In the genomic region with DNA sequence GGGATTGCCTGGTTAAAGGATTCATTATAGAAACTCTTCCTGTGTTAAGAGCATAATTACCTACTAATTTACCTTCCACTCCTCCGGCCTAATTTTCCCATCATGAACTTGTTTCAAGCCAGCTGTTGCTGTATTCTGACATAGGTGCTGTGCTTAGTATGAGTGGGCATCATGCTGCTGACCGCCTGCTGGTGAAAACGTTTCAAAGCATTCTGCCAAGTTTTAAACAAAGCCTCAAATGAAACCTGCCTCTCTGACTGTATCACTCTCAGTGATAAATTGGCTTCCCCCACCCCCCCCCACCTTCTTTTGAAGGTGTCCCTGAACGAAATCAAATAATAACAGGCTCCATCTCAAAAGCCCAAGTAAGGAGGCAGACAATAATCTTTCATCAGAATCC, we compare ENCODE assay signal across 28 cellular contexts. TPM values are rescaled to one million over a fixed set of nuclear protein-coding genes. Genes with fewer than 3 reads are reported as not detected.
DNase-seq lines count a peak whose midpoint lies in the region; ATAC-seq and TF ChIP-seq lines count a peak whose summit lies in the region.
"Had no signal": no experiment of that assay in that cellular context is flagged by ENCODE, and none has a peak within 500 bp of the region (broad histone marks: within the 10 kb centered on the region; RNA-seq: fewer than 3 reads in every experiment).

No MANE protein-coding gene starts in this region.

- intact Hi-C loops in left lung (cut with DNase I) = no loop called here

- DNase-seq in NCI-H2081 treated with DMSO at 0.1 percent for 48 hours (lab: John Stamatoyannopoulos, UW) (peak; percentile 84), NCI-H748 treated with DMSO at 0.1 percent for 48 hours (lab: John Stamatoyannopoulos, UW) (peak; percentile 86), iPS-NIHi11 (ENCODE audit: low spot score) (no peak), left lung (no peak), NAMALWA (ENCODE audit: low spot score) (no peak)
- DNase-seq: activated CD4-positive, alpha-beta T cell treated with anti-CD3 and anti-CD28 coated beads, Interleukin-2, amount 10 ng/mL, durations not matched to agents 24 days and 14 days; activated CD8-positive, alpha-beta memory T cell treated with anti-CD3 and anti-CD28 coated beads, Interleukin-2, amount 10 ng/mL, durations not matched to agents 7 days and 5 days; CD8-positive, alpha-beta T cell; cerebellar nuclear complex; foreskin fibroblast; KBM-7; left ventricle myocardium inferior; MM.1S; naive thymus-derived CD4-positive, alpha-beta T cell; NCI-H2171 treated with DMSO at 0.1 percent for 48 hours; SK-N-SH; stimulated activated CD4-positive, alpha-beta T cell treated with anti-CD3 and anti-CD28 coated beads, Interleukin-2, amount 100 ng/mL, for 48 hours; stimulated activated naive B cell treated with anti-CD40 and anti-IgM and Interleukin-4, amounts not matched to agents 10 μg/mL and 1 μg/mL and 100 μg/mL, for 72 hours; T-helper 2 cell had no signal

- H3K4me3 ChIP-seq in left lung = no peak overlapping the region
- H3K4me3 ChIP-seq: ascending aorta, hepatocyte, left ventricle myocardium inferior, vagina had no signal

- TF ChIP-seq POLR2A in GM18505 (IDR thresholded peaks at IDR 0.05; ENCODE audit: borderline replicate concordance, extremely low read depth, insufficient read depth, insufficient read length) = no peak

- H3K4me1 ChIP-seq in left lung = no peaks in the 10 kb centered on the region
- H3K4me1 ChIP-seq: ascending aorta, left ventricle myocardium inferior, vagina had no signal

- H3K9me3 ChIP-seq in left lung = no peaks in the 10 kb centered on the region
- H3K9me3 ChIP-seq: ascending aorta, left ventricle myocardium inferior, SK-N-SH, vagina had no signal

- H3K27ac ChIP-seq in left lung = no peak overlapping the region
- H3K27ac ChIP-seq: ascending aorta, hepatocyte, left ventricle myocardium inferior, vagina, VCaP had no signal

- ATAC-seq in HG02973 (IDR thresholded peaks at IDR 0.05; ENCODE audit: unreplicated experiment) (peak; percentile 56), left lung (no peak), GM18505 (IDR thresholded peaks at IDR 0.05; ENCODE audit: unreplicated experiment) (no peak)
- ATAC-seq: activated CD8-positive, alpha-beta memory T cell treated with anti-CD3 and anti-CD28 coated beads, Interleukin-2, amount 10 ng/mL, durations not matched to agents 7 days and 5 days; activated naive CD4-positive, alpha-beta T cell treated with anti-CD3 and anti-CD28 coated beads, Interleukin-2, amount 50 U/mL, for 72 hours; CD8-positive, alpha-beta T cell; HCT116; naive thymus-derived CD4-positive, alpha-beta T cell; stimulated activated naive B cell treated with anti-CD40 and anti-IgM and Interleukin-4, amounts not matched to agents 10 μg/mL and 1 μg/mL and 100 μg/mL, for 72 hours had no signal

- TF ChIP-seq CTCF in left lung (IDR thresholded peaks at IDR 0.05) = no peak

- no peaks in the 10 kb centered on the region for H3K36me3 ChIP-seq in left lung
- H3K36me3 ChIP-seq: ascending aorta, left ventricle myocardium inferior, vagina had no signal

- peaks cover 0 to 21% of the 10 kb centered on the region in 2 donors for H3K27me3 ChIP-seq in left lung
- H3K27me3 ChIP-seq: ascending aorta, hepatocyte, vagina had no signal

RNA-seq across cellular contexts. Expression of gene KCNMA1, which starts 47.9 kb away (rescaled TPM):
- 10 to 100 TPM; 14.8 to 21.1 TPM for total RNA-seq in left lung
- total RNA-seq: activated CD4-positive, alpha-beta T cell treated with anti-CD3 and anti-CD28 coated beads, Interleukin-2, amount 10 ng/mL, durations not matched to agents 24 days and 14 days; activated naive CD4-positive, alpha-beta T cell treated with anti-CD3 and anti-CD28 coated beads, Interleukin-2, amount 50 U/mL, for 72 hours; activated T-helper 1 cell treated with anti-CD3 and anti-CD28 coated beads, Interleukin-12 subunit alpha, Interleukin-12 subunit beta, Interleukin-2, Interleukin-4 antibody, amounts not matched to agents 30 ng/mL and 10 ng/mL and 1 ng/mL, durations not matched to agents 14 hours and 24 hours and 36 hours; CD8-positive, alpha-beta T cell had no signal

Comparison
In these comparisons a context has a peak if more than half of its experiments do, and no peak if none do; other contexts are left out.
1. DNase-seq: peak in NCI-H2081 treated with DMSO at 0.1 percent for 48 hours (single experiment) and NCI-H748 treated with DMSO at 0.1 percent for 48 hours (single experiment); none in iPS-NIHi11 (single experiment), left lung (0 of 2) and NAMALWA (single experiment).